ENCODE assay signal across 23 cellular contexts in the genomic region with DNA sequence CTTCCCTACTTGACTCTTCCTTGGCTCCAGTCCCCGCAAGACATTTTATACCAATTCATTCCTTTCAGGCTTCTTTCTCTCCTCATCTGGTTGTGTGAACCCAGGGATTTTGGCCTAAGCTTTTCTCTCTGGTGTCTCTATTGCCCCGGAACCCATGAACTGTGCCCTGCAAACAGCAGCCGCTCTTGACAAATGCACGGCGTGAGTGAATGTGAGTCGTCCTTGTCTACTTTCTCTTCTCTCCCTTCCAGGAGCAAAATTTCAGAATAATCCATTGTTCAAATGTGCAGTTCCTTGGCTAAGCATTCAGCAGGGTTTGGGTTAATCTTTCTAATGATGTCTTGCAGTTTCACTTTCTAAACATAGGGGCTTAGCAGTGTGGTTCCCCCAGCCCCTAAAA.
DNase-seq lines count a peak whose midpoint lies in the region; ATAC-seq and TF ChIP-seq lines count a peak whose summit lies in the region.
"Had no signal": no experiment of that assay in that cellular context is flagged by ENCODE, and none has a peak within 500 bp of the region (broad histone marks: within the 10 kb centered on the region; RNA-seq: fewer than 3 reads in every experiment).

No MANE protein-coding gene starts in this region.

- WGBS in mammary epithelial cell (ENCODE audit: low coverage, missing lambda C conversion rate), result 77% methylated on average over 6 of the region's 6 CpGs

- H3K27me3 ChIP-seq in mammary epithelial cell (ENCODE audit: insufficient read depth, low read length), result no peaks in the 10 kb centered on the region
- H3K27me3 ChIP-seq: SJSA1 had no signal

- no peaks in the 10 kb centered on the region for H4K20me1 ChIP-seq in mammary epithelial cell (ENCODE audit: insufficient read depth, low read length)

- H3K4me1 Mint-ChIP-seq in MCF 10A (ENCODE audit: insufficient read depth, unreplicated experiment) (peaks cover 18% of the 10 kb centered on the region), endothelial cell (ENCODE audit: unreplicated experiment) (no peaks in the 10 kb centered on the region), nephron progenitor cell (peaks cover 80% of the 10 kb centered on the region)
- H3K4me1 Mint-ChIP-seq: B cell had no signal

- no peak overlapping the region for H3K4me3 ChIP-seq in mammary epithelial cell (replicated peaks in 1 of 3; ENCODE audit: insufficient read depth in 1 of 3, low read depth in 2 of 3, low read length in 3 of 3)
- H3K4me3 ChIP-seq: SJSA1 had no signal

- DNase-seq in MCF 10A (ENCODE audit: unreplicated experiment) (peak; percentile 66), mammary epithelial cell (no peak), endothelial cell (ENCODE audit: low spot score) (no peak), nephron progenitor cell (no peak), cortex of kidney (lab: John Stamatoyannopoulos, UW) (no peak), dedifferentiated amniotic fluid mesenchymal stem cell (ENCODE audit: extremely low spot score) (no peak)
- DNase-seq: Caco-2, DMS79, GF-D8, Karpas-422, MV-4-11, NCI-H1105, NCI-H2029, NCI-H446, NCI-H524 treated with DMSO at 0.1 percent for 48 hours, NCI-H774 had no signal

- no peak for ATAC-seq in GM18909 (IDR thresholded peaks at IDR 0.05; ENCODE audit: poor library complexity, unreplicated experiment)
- ATAC-seq: CD8-positive, alpha-beta T cell; Right ventricle myocardium inferior had no signal

- no peak overlapping the region for H3K4me2 ChIP-seq in mammary epithelial cell (ENCODE audit: insufficient read depth, low read depth, low read length)

- POLR2A ChIA-PET in MCF 10A (lab: Yijun Ruan, JAX), result interaction anchor here (0.6 kb wide), 1 partner anchor 169 kb away, joined by 3 read pairs; no protein-coding TSS in a partner anchor

- H3K27ac Mint-ChIP-seq in MCF 10A (ENCODE audit: low read depth, unreplicated experiment) (no peak overlapping the region), endothelial cell (ENCODE audit: unreplicated experiment) (peak overlapping the region; percentile 14), nephron progenitor cell (peak overlapping the region; percentile 6)
- H3K27ac Mint-ChIP-seq: B cell; CD8-positive, alpha-beta T cell had no signal

- H3K9me3 ChIP-seq in mammary epithelial cell (replicated peaks; ENCODE audit: insufficient read depth, low read length), result no peaks in the 10 kb centered on the region
- H3K9me3 ChIP-seq: Caco-2 had no signal

- no peaks in the 10 kb centered on the region for H3K36me3 ChIP-seq in mammary epithelial cell (ENCODE audit: insufficient read depth, low read length)
- H3K36me3 ChIP-seq: SJSA1 had no signal

- in situ Hi-C loops in mammary epithelial cell (cut with MboI; ENCODE audit: low sequenced_read_pairs in 2 of 2), result no loop called here

- no peak for TF ChIP-seq CTCF in MCF 10A (IDR thresholded peaks at IDR 0.05; ENCODE audit: unreplicated experiment)
- TF ChIP-seq CTCF in mammary epithelial cell (conservative IDR thresholded peaks at IDR 0.05 in 1 of 2, IDR thresholded peaks at IDR 0.05 in 1 of 2; ENCODE audit: extremely low read depth in 1 of 2, insufficient read depth in 1 of 2, low read depth in 1 of 2, low read length in 2 of 2), result no peak
- no peak for TF ChIP-seq CTCF in endothelial cell (IDR thresholded peaks at IDR 0.05; ENCODE audit: unreplicated experiment)
- no peak for TF ChIP-seq CTCF in nephron progenitor cell (IDR thresholded peaks at IDR 0.05)

- H3K4me3 Mint-ChIP-seq in MCF 10A (ENCODE audit: unreplicated experiment) (no peak overlapping the region), endothelial cell (ENCODE audit: unreplicated experiment) (no peak overlapping the region), nephron progenitor cell (no peak overlapping the region)
- H3K4me3 Mint-ChIP-seq: B cell; CD8-positive, alpha-beta T cell had no signal

- intact Hi-C loops in MCF 10A (cut with micrococcal nuclease), result no loop called here
- intact Hi-C loops in mammary epithelial cell (cut with micrococcal nuclease), result no loop called here

- no peaks in the 10 kb centered on the region for H3K4me1 ChIP-seq in mammary epithelial cell (ENCODE audit: insufficient read depth, low read length)
- H3K4me1 ChIP-seq: Caco-2, SJSA1 had no signal

- H3K36me3 Mint-ChIP-seq in MCF 10A (ENCODE audit: insufficient read depth, unreplicated experiment) (no peaks in the 10 kb centered on the region), endothelial cell (ENCODE audit: low read depth, unreplicated experiment) (no peaks in the 10 kb centered on the region), nephron progenitor cell (ENCODE audit: low read depth) (no peaks in the 10 kb centered on the region)
- H3K36me3 Mint-ChIP-seq: CD8-positive, alpha-beta T cell had no signal

- CTCF ChIA-PET in MCF 10A (lab: Yijun Ruan, JAX), result no interaction called here
- CTCF ChIA-PET in mammary epithelial cell (lab: Charles Lee; ENCODE audit: low non-redundant PET), result no interaction called here

- dilution Hi-C loops in mammary epithelial cell (cut with HindIII; ENCODE audit: low sequenced_read_pairs), result no loop called here

- H2AFZ ChIP-seq in mammary epithelial cell (ENCODE audit: low read depth, low read length), result no peak overlapping the region

- H3K9ac ChIP-seq in mammary epithelial cell (ENCODE audit: insufficient read depth, low read length), result no peak overlapping the region

- BruUV-seq in MCF 10A (replicated peaks; lab: Mats Ljungman, UMichigan), result no TSS peak
- no TSS peak for BruUV-seq in mammary epithelial cell (replicated peaks; lab: Mats Ljungman, UMichigan)

- H3K27ac ChIP-seq in mammary epithelial cell (ENCODE audit: insufficient read depth, low read depth, low read length), result no peak overlapping the region
- H3K27ac ChIP-seq: 22Rv1, C4-2B, SJSA1 had no signal

- peaks cover 2% of the 10 kb centered on the region for H3K9me3 Mint-ChIP-seq in MCF 10A (ENCODE audit: unreplicated experiment)
- H3K9me3 Mint-ChIP-seq in endothelial cell (ENCODE audit: unreplicated experiment), result peaks cover 3% of the 10 kb centered on the region
- peaks cover 8% of the 10 kb centered on the region for H3K9me3 Mint-ChIP-seq in nephron progenitor cell
- H3K9me3 Mint-ChIP-seq: CD8-positive, alpha-beta T cell had no signal

- H3K27me3 Mint-ChIP-seq in MCF 10A (ENCODE audit: insufficient read depth, unreplicated experiment), result no peaks in the 10 kb centered on the region
- peaks cover 8% of the 10 kb centered on the region for H3K27me3 Mint-ChIP-seq in endothelial cell (ENCODE audit: unreplicated experiment)
- peaks cover 10% of the 10 kb centered on the region for H3K27me3 Mint-ChIP-seq in nephron progenitor cell (ENCODE audit: low read depth, poor library complexity)
- H3K27me3 Mint-ChIP-seq: B cell had no signal

- no peaks in the 10 kb centered on the region for H3K79me2 ChIP-seq in mammary epithelial cell (ENCODE audit: insufficient read depth, low read length)
